10 cellular contexts compared by ENCODE assay signal in genomic region chr3:122975924-122976293, GRCh38. TPM values are rescaled to one million over a fixed set of nuclear protein-coding genes. Genes with fewer than 3 reads are reported as not detected.
DNase-seq lines count a peak whose midpoint lies in the region; ATAC-seq and TF ChIP-seq lines count a peak whose summit lies in the region.
"Had no signal": no experiment of that assay in that cellular context is flagged by ENCODE, and none has a peak within 500 bp of the region (broad histone marks: within the 10 kb centered on the region; RNA-seq: fewer than 3 reads in every experiment).

No MANE protein-coding gene starts in this region.

- H3K9me3 Mint-ChIP-seq in endodermal cell = no peaks in the 10 kb centered on the region

- H3K36me3 Mint-ChIP-seq in endodermal cell (ENCODE audit: low read depth) = no peaks in the 10 kb centered on the region

- H3K9me3 ChIP-seq in DOHH2 (ENCODE audit: control insufficient read depth, insufficient read depth, low read length) (no peaks in the 10 kb centered on the region), endodermal cell (ENCODE audit: control insufficient read depth, low read length) (no peaks in the 10 kb centered on the region), tibial nerve (no peaks in the 10 kb centered on the region)

- no peak for TF ChIP-seq EP300 in tibial nerve (IDR thresholded peaks at IDR 0.05)

- no peaks in the 10 kb centered on the region for H3K9me2 ChIP-seq in DOHH2 (replicated peaks; ENCODE audit: control insufficient read depth, low read length)

- H3K9ac ChIP-seq in endodermal cell (ENCODE audit: extremely low read depth, low read length, poor library complexity, severe bottlenecking) = no peak overlapping the region

- intact Hi-C loops in lower leg skin (cut with DNase I; ENCODE audit: low total_unique reads) = no loop called here

- H3K27me3 ChIP-seq in DOHH2 (ENCODE audit: control insufficient read depth, low read length) = no peaks in the 10 kb centered on the region
- H3K27me3 ChIP-seq in endodermal cell (ENCODE audit: control insufficient read depth, insufficient read depth, low read length, poor library complexity, severe bottlenecking) = no peaks in the 10 kb centered on the region
- no peaks in the 10 kb centered on the region for H3K27me3 ChIP-seq in tibial nerve

- TF ChIP-seq POLR2A in tibial nerve (IDR thresholded peaks at IDR 0.05) (no peak), lower leg skin (IDR thresholded peaks at IDR 0.05) (no peak)

- H3F3A ChIP-seq in DOHH2 (ENCODE audit: control insufficient read depth, insufficient read depth) = 0 out of 2 replicates have a peak, but pooled peaks cover 3% of the 10 kb centered on the region

- H3K4me1 ChIP-seq in DOHH2 (ENCODE audit: control insufficient read depth, low read length) = peaks cover 49% of the 10 kb centered on the region
- peaks cover 25% of the 10 kb centered on the region for H3K4me1 ChIP-seq in endodermal cell (ENCODE audit: control insufficient read depth, insufficient read depth, low read length)
- peaks cover 0 to 30% (median 4%) of the 10 kb centered on the region in 4 donors for H3K4me1 ChIP-seq in tibial nerve

- 81 to 93% methylated on average over 4 of the region's 4 CpGs for WGBS in endodermal cell (ENCODE audit: insufficient coverage in 1 of 2, insufficient read length in 1 of 2), 2 experiments
- WGBS in tibial nerve, 2 donors = 76 to 80% methylated on average over 4 of the region's 4 CpGs
- WGBS in lower leg skin, 2 donors = 81 to 83% methylated on average over 4 of the region's 4 CpGs

- no peaks in the 10 kb centered on the region for H4K20me1 ChIP-seq in DOHH2 (ENCODE audit: control insufficient read depth, insufficient read depth, low read depth, low read length)

- no peaks in the 10 kb centered on the region for H3K79me2 ChIP-seq in DOHH2 (ENCODE audit: control insufficient read depth, low read length)

- peak overlapping the region; percentile 37 for H3K27ac ChIP-seq in DOHH2 (ENCODE audit: low read depth, low read length)
- H3K27ac ChIP-seq in endodermal cell (ENCODE audit: low read depth, low read length) = peak overlapping the region; percentile 59
- H3K27ac ChIP-seq in tibial nerve = no peak overlapping the region
- H3K27ac ChIP-seq: HL-60 had no signal

- no peak overlapping the region for H3K4me3 Mint-ChIP-seq in endodermal cell

- H3K36me3 ChIP-seq in DOHH2 (ENCODE audit: control insufficient read depth, low read length) (no peaks in the 10 kb centered on the region), endodermal cell (ENCODE audit: control insufficient read depth, insufficient read depth, low read length) (peaks cover 4% of the 10 kb centered on the region), tibial nerve (no peaks in the 10 kb centered on the region)

- TF ChIP-seq CTCF in DOHH2 (IDR thresholded peaks at IDR 0.05; ENCODE audit: low read depth, low read length, poor library complexity, severe bottlenecking) (no peak), endodermal cell (conservative IDR thresholded peaks at IDR 0.05) (no peak), tibial nerve (IDR thresholded peaks at IDR 0.05) (no peak), lower leg skin (IDR thresholded peaks at IDR 0.05) (no peak)

- peak overlapping the region; percentile 61 for H3K4me3 ChIP-seq in DOHH2 (ENCODE audit: low read length)
- no peak overlapping the region for H3K4me3 ChIP-seq in endodermal cell (ENCODE audit: low read length)
- no peak overlapping the region for H3K4me3 ChIP-seq in tibial nerve
- H3K4me3 ChIP-seq in lower leg skin (ENCODE audit: low read depth, poor library complexity, severe bottlenecking) = no peak overlapping the region

- H3K27ac Mint-ChIP-seq in endodermal cell = peak overlapping the region; percentile 11

- H3K27me3 Mint-ChIP-seq in endodermal cell (ENCODE audit: insufficient read depth) = no peaks in the 10 kb centered on the region

- ATAC-seq in GM21360 (IDR thresholded peaks at IDR 0.05; ENCODE audit: unreplicated experiment) (peak; percentile 40), left lobe of liver (no peak)

- peak; percentile 56 for DNase-seq in NCI-H524 treated with DMSO at 0.1 percent for 48 hours (lab: John Stamatoyannopoulos, UW)
- DNase-seq in endodermal cell = no peak
- DNase-seq in putamen (ENCODE audit: low spot score) = no peak
- DNase-seq in tibial nerve (ENCODE audit: low spot score in 2 of 2) = no peak
- DNase-seq in lower leg skin (ENCODE audit: low spot score in 2 of 2) = no peak
- no peak for DNase-seq in left lobe of liver (ENCODE audit: low spot score)

- H3K4me1 Mint-ChIP-seq in endodermal cell = peaks cover 56% of the 10 kb centered on the region

- peak overlapping the region; percentile 73 for H3K4me2 ChIP-seq in DOHH2 (ENCODE audit: low read length)

RNA-seq across cellular contexts. Expression of gene SEMA5B, which starts 51.7 kb away (rescaled TPM):
- total RNA-seq in endodermal cell = 10 to 100 TPM; 37.3 to 45.8 TPM
- polyA plus RNA-seq in endodermal cell (2013, experiment 1 of 2) = 76.1 TPM
- 68.4 TPM for polyA plus RNA-seq in endodermal cell (2013, experiment 2 of 2)
- 10 to 100 TPM in 2 of 4 donors, 1 to 10 TPM in 2; 6.7 to 19.7 (median 13.1) TPM for total RNA-seq in tibial nerve
- total RNA-seq in lower leg skin = 1 to 10 TPM in 1 of 4 donors, under 1 TPM in 3; 0.21 to 1.8 (median 0.61) TPM
- total RNA-seq in left lobe of liver = 1.0 TPM
- total RNA-seq: SK-MEL-5 had no signal

Comparison
In these comparisons a context has a peak if more than half of its experiments do, and no peak if none do; other contexts are left out.
1. H3K27ac ChIP-seq: peak in DOHH2 (single experiment) and endodermal cell (single experiment); none in tibial nerve (0 of 4).